ENCODE assay signal across 8 cellular contexts in the genomic region with DNA sequence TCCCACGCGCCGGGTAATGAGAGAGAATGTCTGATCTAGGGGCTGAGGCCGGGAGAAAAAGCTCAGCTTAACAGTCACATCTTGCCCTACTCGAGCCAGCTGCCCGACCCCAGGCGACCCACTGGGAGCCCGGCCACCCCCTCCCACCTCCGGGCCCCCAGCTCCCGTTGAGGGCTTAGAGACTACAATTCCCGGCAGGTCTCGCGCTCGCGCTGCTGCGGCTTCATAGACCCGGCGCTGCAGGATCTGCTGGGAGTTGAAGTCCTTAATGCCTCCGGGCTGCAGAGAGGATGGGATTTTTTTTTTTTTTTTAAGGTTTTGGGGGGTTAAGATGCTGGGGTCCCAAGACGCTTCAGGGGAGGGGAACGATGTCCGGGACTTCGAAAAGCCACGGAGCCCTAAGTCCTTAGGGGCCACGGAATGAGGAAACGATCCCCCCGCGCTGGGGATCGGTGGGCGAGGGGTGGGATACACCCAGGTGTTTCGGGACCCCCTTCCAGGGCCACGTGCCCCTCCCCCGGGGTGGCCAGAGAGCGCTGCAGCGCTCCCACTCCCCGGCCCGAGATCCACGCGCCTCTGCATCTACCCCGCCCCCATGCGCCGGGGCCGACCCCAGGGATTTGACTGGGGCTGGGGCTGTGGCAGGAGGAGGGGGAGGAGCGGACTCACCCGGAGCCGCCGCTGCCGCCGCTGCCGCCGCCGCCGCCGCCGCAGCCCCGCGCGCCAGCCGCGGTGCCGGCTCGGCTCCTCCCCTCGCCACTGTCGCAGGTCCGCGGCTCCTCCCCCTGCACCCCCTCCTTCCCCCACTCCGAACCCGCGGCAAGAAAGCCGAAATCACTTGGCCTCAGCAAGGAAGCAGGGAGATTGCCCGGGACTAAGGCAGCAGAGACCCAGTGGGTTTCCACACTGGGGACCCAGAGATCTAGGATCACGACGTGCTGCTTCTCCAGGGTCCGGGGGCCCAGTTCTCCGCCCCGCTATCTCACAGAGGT. TPM values are rescaled to one million over a fixed set of nuclear protein-coding genes. Genes with fewer than 3 reads are reported as not detected.
DNase-seq lines count a peak whose midpoint lies in the region; ATAC-seq and TF ChIP-seq lines count a peak whose summit lies in the region.

A gene with protein sequence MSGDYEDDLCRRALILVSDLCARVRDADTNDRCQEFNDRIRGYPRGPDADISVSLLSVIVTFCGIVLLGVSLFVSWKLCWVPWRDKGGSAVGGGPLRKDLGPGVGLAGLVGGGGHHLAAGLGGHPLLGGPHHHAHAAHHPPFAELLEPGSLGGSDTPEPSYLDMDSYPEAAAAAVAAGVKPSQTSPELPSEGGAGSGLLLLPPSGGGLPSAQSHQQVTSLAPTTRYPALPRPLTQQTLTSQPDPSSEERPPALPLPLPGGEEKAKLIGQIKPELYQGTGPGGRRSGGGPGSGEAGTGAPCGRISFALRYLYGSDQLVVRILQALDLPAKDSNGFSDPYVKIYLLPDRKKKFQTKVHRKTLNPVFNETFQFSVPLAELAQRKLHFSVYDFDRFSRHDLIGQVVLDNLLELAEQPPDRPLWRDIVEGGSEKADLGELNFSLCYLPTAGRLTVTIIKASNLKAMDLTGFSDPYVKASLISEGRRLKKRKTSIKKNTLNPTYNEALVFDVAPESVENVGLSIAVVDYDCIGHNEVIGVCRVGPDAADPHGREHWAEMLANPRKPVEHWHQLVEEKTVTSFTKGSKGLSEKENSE (minus strand): TSS at position 761 of the 992 bp plus-strand sequence. CDS start 2,470 bp downstream, outside the sequence.

- H3K9me3 ChIP-seq in adipocyte (ENCODE audit: control insufficient read depth, low read length) (peaks cover 11% of the 10 kb centered on the region), gastrocnemius medialis (no peaks in the 10 kb centered on the region), tibial nerve (peaks cover 0 to 22% (median 3%) of the 10 kb centered on the region in 4 donors)

- TF ChIP-seq POLR2A in gastrocnemius medialis (IDR thresholded peaks at IDR 0.05), result no peak
- TF ChIP-seq POLR2A in tibial nerve (IDR thresholded peaks at IDR 0.05), result no peak

- H3K36me3 ChIP-seq in adipocyte (ENCODE audit: control insufficient read depth, insufficient read depth, low read length, severe bottlenecking), result no peaks in the 10 kb centered on the region
- H3K36me3 ChIP-seq in gastrocnemius medialis, result no peaks in the 10 kb centered on the region
- H3K36me3 ChIP-seq in tibial nerve, result no peaks in the 10 kb centered on the region

- peaks cover 35% of the 10 kb centered on the region for H3K27me3 ChIP-seq in adipocyte (replicated peaks; ENCODE audit: control insufficient read depth, insufficient read depth, low read length)
- H3K27me3 ChIP-seq in gastrocnemius medialis, result peaks cover 35 to 39% (median 36%) of the 10 kb centered on the region in 3 donors
- H3K27me3 ChIP-seq in tibial nerve, result peaks cover 0 to 61% of the 10 kb centered on the region in 2 donors

- 4 to 9% methylated on average over 31 to 66 of the region's 76 CpGs for WGBS in tibial nerve, 2 donors

- H3K4me3 ChIP-seq in adipocyte (ENCODE audit: low read length) (peak within 1 kb of the TSS; percentile 74), gastrocnemius medialis (peak within 1 kb of the TSS in 3 of 4 donors; percentile 13 to 37 (median 24)), tibial nerve (peak within 1 kb of the TSS in 2 of 4 donors; percentile 1 to 45)

- intact Hi-C loops in gastrocnemius medialis (cut with DNase I; ENCODE audit: low total_unique reads), result no loop called here

- peak; percentile 79 for DNase-seq in GM10266 (ENCODE audit: extremely low spot score)
- DNase-seq in NCI-H748 (lab: John Stamatoyannopoulos, UW; ENCODE audit: unreplicated experiment), result peak; percentile 83
- peak; percentile 78 for DNase-seq in adipocyte (ENCODE audit: low read depth)
- DNase-seq in hypothalamus (lab: John Stamatoyannopoulos, UW), result peak in 46 of 51 donors; percentile 7 to 84 (median 53)
- DNase-seq in gastrocnemius medialis, result no peak
- DNase-seq in tibial nerve (ENCODE audit: low spot score in 2 of 2), result no peak
- DNase-seq in KG1 (lab: John Stamatoyannopoulos, UW), result no peak

- no peak within 1 kb of the TSS for H3K9ac ChIP-seq in adipocyte (ENCODE audit: low read length)

- H3K4me1 ChIP-seq in adipocyte (ENCODE audit: control insufficient read depth, insufficient read depth, low read length), result no peaks in the 10 kb centered on the region
- no peaks in the 10 kb centered on the region for H3K4me1 ChIP-seq in gastrocnemius medialis
- H3K4me1 ChIP-seq in tibial nerve, result peaks cover 0 to 3% (median 0%) of the 10 kb centered on the region in 4 donors

- ATAC-seq in gastrocnemius medialis (no peak), GM18519 (IDR thresholded peaks at IDR 0.05; ENCODE audit: low FRiP score, unreplicated experiment) (no peak)

- in situ Hi-C loops in gastrocnemius medialis (cut with MboI; ENCODE audit: low sequenced_read_pairs in 4 of 4), result loop anchor here in 1 of 4 donors (25.0 kb wide), 1 partner anchor 552 kb away; no protein-coding TSS in a partner anchor

- TF ChIP-seq CTCF in GM10266 (IDR thresholded peaks at IDR 0.05; ENCODE audit: control insufficient read depth, insufficient read depth, low read depth, missing control alignments), result no peak
- no peak for TF ChIP-seq CTCF in gastrocnemius medialis (IDR thresholded peaks at IDR 0.05 in 4 of 5, conservative IDR thresholded peaks at IDR 0.05 in 1 of 5)
- no peak for TF ChIP-seq CTCF in tibial nerve (IDR thresholded peaks at IDR 0.05)

- no peak for TF ChIP-seq EP300 in tibial nerve (IDR thresholded peaks at IDR 0.05)

- no peak within 1 kb of the TSS for H3K27ac ChIP-seq in gastrocnemius medialis
- H3K27ac ChIP-seq in tibial nerve, result no peak within 1 kb of the TSS

RNA-seq across cellular contexts. Expression of the gene that starts here (rescaled TPM):
- total RNA-seq in gastrocnemius medialis (under 1 TPM in 1 of 4 donors, not detected in 3; 0.09 TPM), tibial nerve (not detected)

Comparison
In these comparisons a context has a peak if more than half of its experiments do, and no peak if none do; other contexts are left out.
1. DNase-seq: peak in GM10266 (single experiment), NCI-H748 (single experiment), adipocyte (single experiment) and hypothalamus (46 of 51); none in gastrocnemius medialis (0 of 2), tibial nerve (0 of 2) and KG1 (single experiment).